14 cellular contexts compared by ENCODE assay signal in the genomic region with DNA sequence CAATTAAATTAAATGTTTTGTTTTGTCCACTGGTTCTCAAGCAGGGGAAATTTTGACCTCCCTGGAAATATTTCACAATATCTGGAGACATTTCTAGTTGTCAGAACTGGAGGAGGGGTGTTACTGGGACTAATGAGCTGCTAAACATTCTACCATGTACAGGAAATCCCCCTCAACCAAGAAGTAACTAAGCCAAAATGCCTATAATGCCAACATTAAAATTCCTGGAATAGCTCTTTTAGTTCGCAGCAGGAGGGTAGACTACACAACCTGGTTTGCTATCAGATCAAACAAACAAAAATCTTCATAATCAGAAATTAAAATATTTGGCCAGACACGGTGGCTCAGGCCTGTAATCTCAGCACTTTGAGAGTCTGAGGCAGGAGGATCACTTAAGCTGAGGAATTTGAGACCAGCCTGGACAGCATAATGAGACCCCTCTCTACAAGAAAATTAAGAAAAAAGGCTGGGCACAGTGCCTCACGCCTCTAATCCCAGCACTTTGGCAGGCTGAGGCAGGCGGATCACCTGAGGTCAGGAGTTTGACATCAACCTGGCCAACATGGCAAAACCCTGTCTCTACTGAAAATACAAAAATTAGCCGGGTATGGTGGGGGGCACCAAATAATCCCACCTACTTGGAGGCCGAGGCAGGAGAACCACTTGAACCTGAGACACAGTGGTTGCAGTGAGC. TPM values are rescaled to one million over a fixed set of nuclear protein-coding genes. Genes with fewer than 3 reads are reported as not detected.
DNase-seq lines count a peak whose midpoint lies in the region; ATAC-seq, FAIRE-seq and TF ChIP-seq lines count a peak whose summit lies in the region.
"Had no signal": no experiment of that assay in that cellular context is flagged by ENCODE, and none has a peak within 500 bp of the region (broad histone marks: within the 10 kb centered on the region; RNA-seq: fewer than 3 reads in every experiment).

No MANE protein-coding gene starts in this region.

- no peak overlapping the region for H2BK5ac ChIP-seq in H9 (ENCODE audit: insufficient read length, low read length)

- H3K79me1 ChIP-seq in H9 (ENCODE audit: insufficient read depth, low read depth, low read length, poor library complexity, severe bottlenecking) = no peaks in the 10 kb centered on the region

- no peak for FAIRE-seq in keratinocyte (lab: Jason Lieb, UNC)

- no peaks in the 10 kb centered on the region for H3K9me3 Mint-ChIP-seq in H9

- no peak overlapping the region for H3K56ac ChIP-seq in H9 (ENCODE audit: insufficient read length, low read depth, low read length)

- TF ChIP-seq CTCF in astrocyte of the cerebellum (IDR thresholded peaks at IDR 0.05; ENCODE audit: low read depth, low read length, missing control alignments) (no peak), keratinocyte (optimal IDR thresholded peaks at IDR 0.05 in 1 of 3, IDR thresholded peaks at IDR 0.05 in 1 of 3, conservative IDR thresholded peaks at IDR 0.05 in 1 of 3; ENCODE audit: extremely low read depth in 1 of 3, insufficient read depth in 2 of 3, low read length in 3 of 3) (no peak), smooth muscle cell (IDR thresholded peaks at IDR 0.05; ENCODE audit: borderline replicate concordance, insufficient read depth, poor library complexity, severe bottlenecking) (no peak), H9 (conservative IDR thresholded peaks at IDR 0.05) (no peak)

- H3K9me3 ChIP-seq in keratinocyte (ENCODE audit: control insufficient read depth, low read depth, low read length) = no peaks in the 10 kb centered on the region
- no peaks in the 10 kb centered on the region for H3K9me3 ChIP-seq in smooth muscle cell (replicated peaks; ENCODE audit: low read depth)
- no peaks in the 10 kb centered on the region for H3K9me3 ChIP-seq in H9 (ENCODE audit: control insufficient read depth, low read depth, low read length)
- H3K9me3 ChIP-seq: stomach had no signal

- no peaks in the 10 kb centered on the region for H3K36me3 Mint-ChIP-seq in H9 (ENCODE audit: insufficient read depth in 1 of 3, low read depth in 3 of 3)

- DNase-seq in H4 (ENCODE audit: low spot score) (peak; percentile 45), astrocyte of the cerebellum (ENCODE audit: low read depth) (peak; percentile 62), keratinocyte (ENCODE audit: low read depth, low spot score) (no peak), smooth muscle cell (lab: John Stamatoyannopoulos, UW; ENCODE audit: unreplicated experiment) (no peak), HuH-7 (ENCODE audit: low spot score) (no peak), H9 (no peak), DMS 273 treated with DMSO at 0.1 percent for 48 hours (lab: John Stamatoyannopoulos, UW) (no peak)
- DNase-seq: NCI-H1092, stomach, T-helper 9 cell had no signal

- H3K14ac ChIP-seq in H9 (ENCODE audit: insufficient read depth, low read length) = no peak overlapping the region

- dilution Hi-C loops in keratinocyte (cut with MboI; ENCODE audit: extremely low pct_ligation_motif_present, low sequenced_read_pairs) = no loop called here

- no peaks in the 10 kb centered on the region for H4K20me1 ChIP-seq in keratinocyte (ENCODE audit: control insufficient read depth, extremely low read depth, insufficient read depth, low read length)
- no peaks in the 10 kb centered on the region for H4K20me1 ChIP-seq in smooth muscle cell (ENCODE audit: low read depth)
- H4K20me1 ChIP-seq in H9 (ENCODE audit: control insufficient read depth, insufficient read depth, insufficient read length) = no peaks in the 10 kb centered on the region

- H3K27ac ChIP-seq in keratinocyte (ENCODE audit: control insufficient read depth, insufficient read depth, low read length) = no peak overlapping the region
- H3K27ac ChIP-seq in smooth muscle cell (ENCODE audit: low read depth) = peak overlapping the region; percentile 64
- no peak overlapping the region for H3K27ac ChIP-seq in H9 (ENCODE audit: insufficient read length, low read depth, low read length)
- H3K27ac ChIP-seq: cardiac muscle cell, HL-60 had no signal

- no peaks in the 10 kb centered on the region for H3K9me1 ChIP-seq in keratinocyte (ENCODE audit: control insufficient read depth, extremely low read depth, insufficient read depth, low read length)

- H3K9ac ChIP-seq in keratinocyte (ENCODE audit: control insufficient read depth, extremely low read depth, insufficient read depth, low read length) (no peak overlapping the region), smooth muscle cell (ENCODE audit: low read depth) (no peak overlapping the region), H9 (ENCODE audit: extremely low read depth, insufficient read length, low read length) (no peak overlapping the region)

- H3K4me2 ChIP-seq in keratinocyte (ENCODE audit: control insufficient read depth, extremely low read depth, insufficient read depth, low read depth, low read length) (no peak overlapping the region), smooth muscle cell (no peak overlapping the region), H9 (ENCODE audit: insufficient read depth, insufficient read length, low read length) (no peak overlapping the region)

- no peak overlapping the region for H3K23ac ChIP-seq in H9 (ENCODE audit: insufficient read length, low read depth, low read length)

- no peak overlapping the region for H3K18ac ChIP-seq in H9 (ENCODE audit: insufficient read length, low read depth, low read length)

- H4K8ac ChIP-seq in H9 (replicated peaks; ENCODE audit: insufficient read length, low read depth, low read length) = no peak overlapping the region

- H4K91ac ChIP-seq in H9 (ENCODE audit: insufficient read length, low read depth, low read length) = no peak overlapping the region

- H2AK5ac ChIP-seq in H9 (ENCODE audit: insufficient read length, low read length) = no peak overlapping the region

- no peaks in the 10 kb centered on the region for H3K27me3 Mint-ChIP-seq in H9 (ENCODE audit: low read depth)

- H2AFZ ChIP-seq in keratinocyte (ENCODE audit: control insufficient read depth, low read length) (peak overlapping the region; percentile 15), smooth muscle cell (ENCODE audit: low read depth) (no peak overlapping the region), H9 (ENCODE audit: low read length) (no peak overlapping the region)

- no peak for ATAC-seq in HG03159 (IDR thresholded peaks at IDR 0.05; ENCODE audit: unreplicated experiment)
- ATAC-seq: right cardiac atrium had no signal

- H3K4ac ChIP-seq in H9 (ENCODE audit: low read depth, low read length) = no peak overlapping the region

- no peaks in the 10 kb centered on the region for H3F3A ChIP-seq in smooth muscle cell (ENCODE audit: low read depth)

- H3K4me1 ChIP-seq in keratinocyte (ENCODE audit: control insufficient read depth, extremely low read depth, insufficient read depth, low read length) = peaks cover 12% of the 10 kb centered on the region
- no peaks in the 10 kb centered on the region for H3K4me1 ChIP-seq in smooth muscle cell (ENCODE audit: low read depth)
- H3K4me1 ChIP-seq in H9 (ENCODE audit: insufficient read depth, low read length) = no peaks in the 10 kb centered on the region

- no peak overlapping the region for H3K27ac Mint-ChIP-seq in H9

- H2BK120ac ChIP-seq in H9 (ENCODE audit: low read depth, low read length, poor library complexity, severe bottlenecking) = no peak overlapping the region

- H3K4me3 ChIP-seq in astrocyte of the cerebellum (ENCODE audit: low read depth, low read length) (no peak overlapping the region), keratinocyte (ENCODE audit: control insufficient read depth in 2 of 3, extremely low read depth in 1 of 3, insufficient read depth in 2 of 3, low read depth in 1 of 3, low read length in 3 of 3) (no peak overlapping the region), smooth muscle cell (no peak overlapping the region)
- H3K4me3 ChIP-seq: cardiac muscle cell, stomach had no signal

- no peak overlapping the region for H4K5ac ChIP-seq in H9 (ENCODE audit: insufficient read length, low read depth, low read length)

- H3K79me2 ChIP-seq in keratinocyte (ENCODE audit: control insufficient read depth, insufficient read depth, low read length) (no peaks in the 10 kb centered on the region), smooth muscle cell (ENCODE audit: low read depth) (no peaks in the 10 kb centered on the region), H9 (ENCODE audit: insufficient read depth, low read length) (no peaks in the 10 kb centered on the region)

- no peaks in the 10 kb centered on the region for H3K23me2 ChIP-seq in H9 (ENCODE audit: insufficient read length, low read depth, low read length, poor library complexity, severe bottlenecking)

- peaks cover 3% of the 10 kb centered on the region in 2 experiments; a peak in 1 of 4 replicates for H3K4me1 Mint-ChIP-seq in H9

- H2BK12ac ChIP-seq in H9 (ENCODE audit: insufficient read length, low read depth, low read length) = no peak overlapping the region

- in situ Hi-C loops in astrocyte of the cerebellum (cut with HindIII; ENCODE audit: low sequenced_read_pairs) = no loop called here

- no peak overlapping the region for H3T11ph ChIP-seq in H9 (ENCODE audit: low read length)

- H3K27me3 ChIP-seq in keratinocyte (ENCODE audit: control insufficient read depth, extremely low read depth, insufficient read depth, low read length) (no peaks in the 10 kb centered on the region), smooth muscle cell (ENCODE audit: low read depth) (no peaks in the 10 kb centered on the region), H9 (ENCODE audit: insufficient read depth, low read length) (no peaks in the 10 kb centered on the region)
- H3K27me3 ChIP-seq: cardiac muscle cell, stomach had no signal

- H3K36me3 ChIP-seq in keratinocyte (ENCODE audit: control insufficient read depth in 2 of 2, extremely low read depth in 1 of 2, insufficient read depth in 2 of 2, low read length in 2 of 2) (no peaks in the 10 kb centered on the region), smooth muscle cell (ENCODE audit: low read depth) (no peaks in the 10 kb centered on the region)
- H3K36me3 ChIP-seq: cardiac muscle cell, stomach had no signal

- WGBS in smooth muscle cell (ENCODE audit: low lambda C conversion rate) = 68% methylated on average over 6 of the region's 6 CpGs
- WGBS in H9 (ENCODE audit: extremely low coverage, insufficient read length, low lambda C conversion rate) = no CpG with 5 or more reads among the region's 6 CpGs

- H2BK15ac ChIP-seq in H9 (ENCODE audit: low read depth, low read length) = no peak overlapping the region

- H2BK20ac ChIP-seq in H9 (ENCODE audit: low read depth, low read length, poor library complexity, severe bottlenecking) = no peak overlapping the region

- no peak overlapping the region for H3K4me3 Mint-ChIP-seq in H9

RNA-seq across cellular contexts. Expression of a gene that starts 13.7 kb away (rescaled TPM):
- 47.2 and 57.9 TPM in 2 replicates for total RNA-seq in H4 (2014; rRNA removed; shearing (Covaris generic))
- polyA plus RNA-seq in keratinocyte (30.8 to 61.8 TPM (median 33.1 TPM) in 3 replicates), smooth muscle cell (100 and 120 TPM in 2 replicates)
- polyA plus RNA-seq in keratinocyte (2011; ENCODE audit: low read depth) = 102 TPM
- polyA plus RNA-seq in keratinocyte (2011; cell fraction: cytosol; rRNA removed) = 45.2 and 63.6 TPM in 2 replicates
- 109 and 126 TPM in 2 replicates for polyA plus RNA-seq in keratinocyte (2011; cell fraction: nucleus; rRNA removed)
- 78.8 and 113 TPM in 2 replicates for polyA plus RNA-seq in keratinocyte (2012; ENCODE audit: low replicate concordance)
- polyA minus RNA-seq in keratinocyte = 84.1 to 227 TPM (median 111 TPM) in 3 replicates
- polyA minus RNA-seq in keratinocyte (2011; cell fraction: cytosol; rRNA and poly(A)+ RNA removed) = 83.1 TPM
- polyA minus RNA-seq in keratinocyte (2011; cell fraction: nucleus; rRNA and poly(A)+ RNA removed) = 125 and 144 TPM in 2 replicates
- total RNA-seq in smooth muscle cell (39.0 and 59.6 TPM in 2 replicates), H9 (2021) (245 and 261 TPM in 2 replicates)

RNA-seq across cellular contexts. Expression of a gene that starts 18.5 kb away (rescaled TPM):
- total RNA-seq in H4 (2014; rRNA removed; shearing (Covaris generic)) = 11.2 and 23.5 TPM in 2 replicates
- 6.1 to 10.3 TPM (median 8.4 TPM) in 3 replicates for polyA plus RNA-seq in keratinocyte
- 6.9 TPM for polyA plus RNA-seq in keratinocyte (2011; ENCODE audit: low read depth)
- polyA plus RNA-seq in keratinocyte (2011; cell fraction: cytosol; rRNA removed) = 6.8 and 7.6 TPM in 2 replicates
- 7.0 and 8.8 TPM in 2 replicates for polyA plus RNA-seq in keratinocyte (2011; cell fraction: nucleus; rRNA removed)
- polyA plus RNA-seq in keratinocyte (2012; ENCODE audit: low replicate concordance) = 12.4 and 14.4 TPM in 2 replicates
- 2.3 to 5.0 TPM (median 3.9 TPM) in 3 replicates for polyA minus RNA-seq in keratinocyte
- 8.8 TPM for polyA minus RNA-seq in keratinocyte (2011; cell fraction: cytosol; rRNA and poly(A)+ RNA removed)
- polyA minus RNA-seq in keratinocyte (2011; cell fraction: nucleus; rRNA and poly(A)+ RNA removed) = 6.5 and 7.4 TPM in 2 replicates
- 14.7 and 16.8 TPM in 2 replicates for total RNA-seq in smooth muscle cell
- polyA plus RNA-seq in smooth muscle cell = 14.9 and 25.8 TPM in 2 replicates
- total RNA-seq in H9 (2021) = 23.4 and 26.8 TPM in 2 replicates

RNA-seq across cellular contexts. Expression of a gene that starts 18.7 kb away (rescaled TPM):
- 31.7 and 42.5 TPM in 2 replicates for total RNA-seq in H4 (2014; rRNA removed; shearing (Covaris generic))
- polyA plus RNA-seq in keratinocyte (26.9 to 59.6 TPM (median 40.2 TPM) in 3 replicates), smooth muscle cell (89.8 and 90.6 TPM in 2 replicates)
- polyA plus RNA-seq in keratinocyte (2011; ENCODE audit: low read depth) = 17.7 TPM
- 28.1 and 62.8 TPM in 2 replicates for polyA plus RNA-seq in keratinocyte (2011; cell fraction: cytosol; rRNA removed)
- 55.2 and 72.1 TPM in 2 replicates for polyA plus RNA-seq in keratinocyte (2011; cell fraction: nucleus; rRNA removed)
- polyA plus RNA-seq in keratinocyte (2012; ENCODE audit: low replicate concordance) = 46.5 and 50.7 TPM in 2 replicates
- 38.8 to 74.3 TPM (median 68.0 TPM) in 3 replicates for polyA minus RNA-seq in keratinocyte
- 124 TPM for polyA minus RNA-seq in keratinocyte (2011; cell fraction: cytosol; rRNA and poly(A)+ RNA removed)
- polyA minus RNA-seq in keratinocyte (2011; cell fraction: nucleus; rRNA and poly(A)+ RNA removed) = 27.0 and 32.7 TPM in 2 replicates
- total RNA-seq in smooth muscle cell (89.3 and 106 TPM in 2 replicates), H9 (2021) (58.2 and 60.2 TPM in 2 replicates)

Comparison
In these comparisons a context has a peak if more than half of its experiments do, and no peak if none do; other contexts are left out.
1. DNase-seq: peak in H4 (single experiment) and astrocyte of the cerebellum (single experiment); none in keratinocyte (single experiment), smooth muscle cell (single experiment), HuH-7 (single experiment), H9 (single experiment) and DMS 273 treated with DMSO at 0.1 percent for 48 hours (single experiment).